Comparison of ENCODE assay signal across 1 cellular context in genomic region chr1:246012271-246012854, GRCh38.
TF ChIP-seq lines count a peak whose summit lies in the region.

No MANE protein-coding gene starts in this region.

TF ChIP-seq in HepG2, 621 proteins besides CTCF, POLR2A, EP300 and RAD21 (continued from another document):
- TF ChIP-seq, protein P1, sequence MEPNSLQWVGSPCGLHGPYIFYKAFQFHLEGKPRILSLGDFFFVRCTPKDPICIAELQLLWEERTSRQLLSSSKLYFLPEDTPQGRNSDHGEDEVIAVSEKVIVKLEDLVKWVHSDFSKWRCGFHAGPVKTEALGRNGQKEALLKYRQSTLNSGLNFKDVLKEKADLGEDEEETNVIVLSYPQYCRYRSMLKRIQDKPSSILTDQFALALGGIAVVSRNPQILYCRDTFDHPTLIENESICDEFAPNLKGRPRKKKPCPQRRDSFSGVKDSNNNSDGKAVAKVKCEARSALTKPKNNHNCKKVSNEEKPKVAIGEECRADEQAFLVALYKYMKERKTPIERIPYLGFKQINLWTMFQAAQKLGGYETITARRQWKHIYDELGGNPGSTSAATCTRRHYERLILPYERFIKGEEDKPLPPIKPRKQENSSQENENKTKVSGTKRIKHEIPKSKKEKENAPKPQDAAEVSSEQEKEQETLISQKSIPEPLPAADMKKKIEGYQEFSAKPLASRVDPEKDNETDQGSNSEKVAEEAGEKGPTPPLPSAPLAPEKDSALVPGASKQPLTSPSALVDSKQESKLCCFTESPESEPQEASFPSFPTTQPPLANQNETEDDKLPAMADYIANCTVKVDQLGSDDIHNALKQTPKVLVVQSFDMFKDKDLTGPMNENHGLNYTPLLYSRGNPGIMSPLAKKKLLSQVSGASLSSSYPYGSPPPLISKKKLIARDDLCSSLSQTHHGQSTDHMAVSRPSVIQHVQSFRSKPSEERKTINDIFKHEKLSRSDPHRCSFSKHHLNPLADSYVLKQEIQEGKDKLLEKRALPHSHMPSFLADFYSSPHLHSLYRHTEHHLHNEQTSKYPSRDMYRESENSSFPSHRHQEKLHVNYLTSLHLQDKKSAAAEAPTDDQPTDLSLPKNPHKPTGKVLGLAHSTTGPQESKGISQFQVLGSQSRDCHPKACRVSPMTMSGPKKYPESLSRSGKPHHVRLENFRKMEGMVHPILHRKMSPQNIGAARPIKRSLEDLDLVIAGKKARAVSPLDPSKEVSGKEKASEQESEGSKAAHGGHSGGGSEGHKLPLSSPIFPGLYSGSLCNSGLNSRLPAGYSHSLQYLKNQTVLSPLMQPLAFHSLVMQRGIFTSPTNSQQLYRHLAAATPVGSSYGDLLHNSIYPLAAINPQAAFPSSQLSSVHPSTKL (CRISPR knock-in tag; IDR thresholded peaks at IDR 0.05), result 0 out of 2 replicates have a peak, but pooled peaks have one; percentile 9
- TF ChIP-seq HOMEZ (CRISPR knock-in tag; IDR thresholded peaks at IDR 0.05; ENCODE audit: low read depth) (no peak), ZNF761 (CRISPR knock-in tag; conservative IDR thresholded peaks at IDR 0.05) (no peak), FOXP1 (IDR thresholded peaks at IDR 0.05) (no peak), FOXP1 (CRISPR knock-in tag; IDR thresholded peaks at IDR 0.05) (no peak), SAP130 (CRISPR knock-in tag; IDR thresholded peaks at IDR 0.05; ENCODE audit: low read depth) (0 out of 2 replicates have a peak, but pooled peaks have one; percentile 14), ZNF609 (CRISPR knock-in tag; IDR thresholded peaks at IDR 0.05; ENCODE audit: borderline replicate concordance) (no peak), ERF (CRISPR knock-in tag; IDR thresholded peaks at IDR 0.05) (0 out of 2 replicates have a peak, but pooled peaks have one; percentile 21), ZNF788 (CRISPR knock-in tag; IDR thresholded peaks at IDR 0.05; ENCODE audit: borderline replicate concordance) (no peak), RFX3 (CRISPR knock-in tag; IDR thresholded peaks at IDR 0.05) (no peak), ZNF891 (CRISPR knock-in tag; IDR thresholded peaks at IDR 0.05) (no peak), STAG1 (CRISPR knock-in tag; IDR thresholded peaks at IDR 0.05) (peak; percentile 82)
